ENCODE assay signal across 32 cellular contexts in the genomic region with DNA sequence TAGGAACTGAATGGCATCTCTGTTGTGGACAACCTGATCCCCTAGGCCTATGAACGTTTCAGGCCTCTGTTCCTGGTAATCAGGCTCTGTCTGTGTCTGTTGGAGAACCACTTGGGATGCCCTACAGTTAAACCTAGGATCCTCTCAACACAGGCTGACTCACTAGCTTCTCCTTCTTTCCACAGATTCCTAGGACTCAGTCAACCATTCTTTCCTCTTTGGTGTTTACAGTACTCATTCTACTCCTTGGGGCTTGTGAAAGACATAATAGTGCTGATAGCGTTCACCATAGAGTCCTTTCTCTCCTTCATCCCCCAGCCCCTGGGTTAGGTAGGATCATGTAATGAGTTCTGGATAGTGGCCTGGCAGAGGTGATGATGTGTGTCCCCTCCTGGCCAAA.
"Had no signal": no experiment of that assay in that cellular context is flagged by ENCODE, and none has a peak within 500 bp of the region (broad histone marks: within the 10 kb centered on the region; RNA-seq: fewer than 3 reads in every experiment).

No MANE protein-coding gene starts in this region.

- H3K4me1 ChIP-seq: body of pancreas, colonic mucosa, pancreas, psoas muscle, right atrium auricular region, suprapubic skin, tibial nerve had no signal

- FAIRE-seq: pancreas had no signal

- H3K36me3 Mint-ChIP-seq: activated CD8-positive, alpha-beta memory T cell treated with anti-CD3 and anti-CD28 coated beads, Interleukin-2, amount 10 ng/mL, durations not matched to agents 7 days and 5 days; activated naive CD4-positive, alpha-beta T cell treated with anti-CD3 and anti-CD28 coated beads, Interleukin-2, amount 50 U/mL, for 72 hours; immature natural killer cell; mesothelial cell of epicardium; naive B cell had no signal

- H3K4me1 Mint-ChIP-seq: activated CD8-positive, alpha-beta memory T cell treated with anti-CD3 and anti-CD28 coated beads, Interleukin-2, amount 10 ng/mL, durations not matched to agents 7 days and 5 days; immature natural killer cell; naive B cell had no signal

- ATAC-seq: activated CD4-positive, alpha-beta T cell treated with anti-CD3 and anti-CD28 coated beads for 36 hours; activated CD8-positive, alpha-beta memory T cell treated with anti-CD3 and anti-CD28 coated beads, Interleukin-2, amount 10 ng/mL, durations not matched to agents 7 days and 5 days; activated CD8-positive, alpha-beta T cell treated with anti-CD3 and anti-CD28 coated beads, Interleukin-2, amount 10 ng/mL, durations not matched to agents 7 days and 5 days; activated naive CD4-positive, alpha-beta T cell treated with anti-CD3 and anti-CD28 coated beads, Interleukin-2, amount 50 U/mL, for 72 hours; activated T-cell treated with anti-CD3 and anti-CD28 coated beads, Interleukin-2, amount 50 U/mL, for 72 hours; body of pancreas; heart left ventricle; left ventricle myocardium superior; pancreas; psoas muscle had no signal

- H3K4me3 Mint-ChIP-seq: activated CD4-positive, alpha-beta T cell treated with anti-CD3 and anti-CD28 coated beads for 36 hours; activated CD8-positive, alpha-beta memory T cell treated with anti-CD3 and anti-CD28 coated beads, Interleukin-2, amount 10 ng/mL, durations not matched to agents 7 days and 5 days; activated CD8-positive, alpha-beta T cell treated with anti-CD3 and anti-CD28 coated beads, Interleukin-2, amount 10 ng/mL, durations not matched to agents 7 days and 5 days; activated T-cell treated with anti-CD3 and anti-CD28 coated beads, Interleukin-2, amount 50 U/mL, for 72 hours; immature natural killer cell; mesothelial cell of epicardium; naive B cell; nephron progenitor cell had no signal

- H3K9me3 Mint-ChIP-seq: activated naive CD4-positive, alpha-beta T cell treated with anti-CD3 and anti-CD28 coated beads, Interleukin-2, amount 50 U/mL, for 72 hours; activated T-cell treated with anti-CD3 and anti-CD28 coated beads, Interleukin-2, amount 50 U/mL, for 72 hours; mesothelial cell of epicardium; naive B cell; nephron progenitor cell had no signal

- H3K27ac ChIP-seq: body of pancreas, cardiac muscle cell, colonic mucosa, dorsolateral prefrontal cortex, heart left ventricle, neutrophil, pancreas, psoas muscle, right atrium auricular region, suprapubic skin, tibial nerve had no signal

- H3K4me3 ChIP-seq: body of pancreas, cardiac muscle cell, colonic mucosa, dorsolateral prefrontal cortex, heart left ventricle, pancreas, psoas muscle, right atrium auricular region, smooth muscle cell, suprapubic skin, tibial nerve had no signal

- H3K27me3 ChIP-seq: body of pancreas, cardiac muscle cell, colonic mucosa, dorsolateral prefrontal cortex, heart left ventricle, neutrophil, pancreas, right atrium auricular region, suprapubic skin, tibial nerve had no signal

- H3K36me3 ChIP-seq: cardiac muscle cell, colonic mucosa, heart left ventricle, neutrophil, pancreas, right atrium auricular region, suprapubic skin, tibial nerve had no signal

- DNase-seq: activated CD4-positive, alpha-beta T cell treated with anti-CD3 and anti-CD28 coated beads for 36 hours; activated CD4-positive, CD25-positive, alpha-beta regulatory T cell; activated CD8-positive, alpha-beta memory T cell treated with anti-CD3 and anti-CD28 coated beads, Interleukin-2, amount 10 ng/mL, durations not matched to agents 7 days and 5 days; activated CD8-positive, alpha-beta T cell treated with anti-CD3 and anti-CD28 coated beads, Interleukin-2, amount 10 ng/mL, durations not matched to agents 7 days and 5 days; activated naive CD4-positive, alpha-beta T cell; activated T-cell treated with anti-CD3 and anti-CD28 coated beads, Interleukin-2, amount 50 U/mL, for 72 hours; body of pancreas; cerebellar nuclear complex; colonic mucosa; dorsolateral prefrontal cortex; effector memory CD4-positive, alpha-beta T cell; erythroblast; heart left ventricle; hypothalamus; immature natural killer cell; left ventricle myocardium superior; naive B cell; nephron progenitor cell; pancreas; psoas muscle; stimulated activated CD4-positive, alpha-beta T cell treated with anti-CD3 and anti-CD28 coated beads, Interleukin-1b, Interleukin-23, amount 100 ng/mL, for 48 hours; stimulated activated CD4-positive, alpha-beta T cell treated with anti-CD3 and anti-CD28 coated beads, Interleukin-4, amount 100 ng/mL, for 4 hours; stimulated activated CD8-positive, alpha-beta memory T cell treated with anti-CD3 and anti-CD28 coated beads, Interleukin-4, amount 100 ng/mL, for 48 hours; stimulated activated naive CD4-positive, alpha-beta T cell had no signal

- H3K27ac Mint-ChIP-seq: activated CD4-positive, alpha-beta T cell treated with anti-CD3 and anti-CD28 coated beads for 36 hours; activated CD8-positive, alpha-beta memory T cell treated with anti-CD3 and anti-CD28 coated beads, Interleukin-2, amount 10 ng/mL, durations not matched to agents 7 days and 5 days; activated CD8-positive, alpha-beta T cell treated with anti-CD3 and anti-CD28 coated beads, Interleukin-2, amount 10 ng/mL, durations not matched to agents 7 days and 5 days; activated naive CD4-positive, alpha-beta T cell treated with anti-CD3 and anti-CD28 coated beads, Interleukin-2, amount 50 U/mL, for 72 hours; activated T-cell treated with anti-CD3 and anti-CD28 coated beads, Interleukin-2, amount 50 U/mL, for 72 hours; immature natural killer cell; mesothelial cell of epicardium; naive B cell; nephron progenitor cell had no signal
